ENCODE assay signal across 24 cellular contexts in the genomic region with DNA sequence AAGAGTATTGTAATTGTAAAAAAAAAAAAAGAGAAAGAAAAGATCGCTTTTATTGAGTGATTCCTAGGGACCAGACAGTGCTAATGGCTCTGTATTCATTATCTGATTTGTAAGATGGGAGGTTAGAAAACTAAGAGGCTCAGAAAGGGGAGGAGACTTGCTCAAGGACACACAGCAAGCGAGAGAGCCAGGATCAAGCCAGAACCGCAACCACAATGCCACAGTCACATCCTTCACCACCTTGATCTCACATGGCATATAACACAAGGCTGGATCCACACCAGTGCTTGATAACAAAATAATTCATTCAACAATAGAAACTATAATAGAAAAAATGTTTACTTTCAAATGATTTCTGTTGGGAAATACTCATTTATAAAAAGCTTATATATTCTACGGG. TPM values are rescaled to one million over a fixed set of nuclear protein-coding genes. Genes with fewer than 3 reads are reported as not detected.
"Had no signal": no experiment of that assay in that cellular context is flagged by ENCODE, and none has a peak within 500 bp of the region (broad histone marks: within the 10 kb centered on the region; RNA-seq: fewer than 3 reads in every experiment).

No MANE protein-coding gene starts in this region.

- H3K4me3 ChIP-seq: MG63, PC-9, Peyer's patch, SJSA1, SK-N-MC had no signal

- H3K36me3 Mint-ChIP-seq: IgD-negative memory B cell had no signal

- DNase-seq: Karpas-422; KG1; MG63; NCI-H1092; NCI-H1436; NCI-H187; NCI-H2029; NCI-H2081 treated with DMSO at 0.1 percent for 48 hours; NCI-H2171; NCI-H226; NCI-H446; NCI-H510A; NCI-H524 treated with DMSO at 0.1 percent for 48 hours; NCI-H69; NCI-H774; NK-92 treated with Interleukin-12 subunit alpha and Interleukin-12 subunit beta, amount 100 ng/mL, for 24 hours; PC-9; Right ventricle myocardium superior; SIG-M5 had no signal

- H3K27me3 Mint-ChIP-seq: IgD-negative memory B cell had no signal

- H3K9me3 Mint-ChIP-seq: IgD-negative memory B cell had no signal

- H3K4me3 Mint-ChIP-seq: IgD-negative memory B cell had no signal

RNA-seq across cellular contexts. Expression of a gene that starts 37.5 kb away (rescaled TPM):
- total RNA-seq: RPMI7951, SJSA1 had no signal
